Comparison of ENCODE assay signal across 1 cellular context in genomic region chr9:112887377-112887776, GRCh38.
TF ChIP-seq lines count a peak whose summit lies in the region.

No MANE protein-coding gene starts in this region.

TF ChIP-seq in H1, 55 proteins besides CTCF, POLR2A, EP300 and RAD21 (continued from another document):
- TF ChIP-seq SIN3A (conservative IDR thresholded peaks at IDR 0.05 in 1 of 2, IDR thresholded peaks at IDR 0.05 in 1 of 2; ENCODE audit: low read depth in 1 of 2, low read length in 2 of 2) (no peak), MAX (IDR thresholded peaks at IDR 0.05) (no peak), TEAD4 (IDR thresholded peaks at IDR 0.05; ENCODE audit: low read depth, low read length) (no peak), EGR1 (IDR thresholded peaks at IDR 0.05; ENCODE audit: borderline replicate concordance, low read depth, low read length) (no peak), RFX5 (IDR thresholded peaks at IDR 0.05; ENCODE audit: borderline replicate concordance, low read depth, low read length) (no peak), E2F6 (IDR thresholded peaks at IDR 0.05) (no peak), BACH1 (IDR thresholded peaks at IDR 0.05; ENCODE audit: low read length) (no peak), GABPA (IDR thresholded peaks at IDR 0.05; ENCODE audit: borderline replicate concordance, insufficient read depth, low read length) (no peak), SP2 (IDR thresholded peaks at IDR 0.05; ENCODE audit: low read length) (no peak), EZH2 (IDR thresholded peaks at IDR 0.05; ENCODE audit: low read depth, low read length, severe bottlenecking) (no peak)
